In the genomic region with DNA sequence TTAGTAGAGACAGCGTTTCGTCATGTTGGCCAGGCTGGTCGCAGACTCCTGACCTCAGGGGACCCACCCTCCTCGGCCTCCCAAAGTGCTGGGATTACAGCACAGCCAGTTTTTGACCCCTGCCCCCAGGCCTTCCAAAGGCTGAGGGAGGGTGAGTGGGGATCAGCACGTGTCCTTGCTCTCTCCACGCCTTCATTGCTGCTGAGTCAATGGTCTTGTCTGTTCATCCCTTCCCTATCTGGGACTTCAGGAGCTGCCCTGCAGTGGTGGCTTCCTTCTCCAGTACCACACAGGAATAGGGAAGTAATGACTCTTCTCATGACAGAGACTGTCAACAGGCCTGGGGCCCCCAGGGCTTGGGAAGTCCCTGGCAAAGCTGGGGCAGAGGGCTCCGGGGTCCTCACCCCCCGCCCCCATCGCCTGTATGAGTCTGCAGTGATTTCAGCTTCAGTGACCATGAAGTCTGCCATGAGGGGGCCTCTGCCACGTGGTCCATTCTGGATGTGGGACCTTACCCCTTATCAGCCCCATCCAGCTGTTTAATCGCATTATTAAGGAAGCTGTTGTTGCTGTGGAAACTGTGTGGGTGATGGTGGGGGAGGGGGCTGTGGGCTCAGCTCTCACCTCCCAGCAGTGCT, we compare ENCODE assay signal across 1 cellular context.
TF ChIP-seq lines count a peak whose summit lies in the region.

No MANE protein-coding gene starts in this region.

TF ChIP-seq in H1, 55 proteins besides CTCF, POLR2A, EP300 and RAD21 (continued from another document):
- TF ChIP-seq SUZ12 (IDR thresholded peaks at IDR 0.05; ENCODE audit: low read length) (no peak), CHD1 (IDR thresholded peaks at IDR 0.05; ENCODE audit: low read depth, low read length) (no peak), CREB1 (IDR thresholded peaks at IDR 0.05) (no peak), HDAC2 (IDR thresholded peaks at IDR 0.05; ENCODE audit: borderline replicate concordance in 1 of 2, low read depth in 2 of 2, low read length in 2 of 2) (no peak), RNF2 (IDR thresholded peaks at IDR 0.05; ENCODE audit: borderline replicate concordance, low read depth, low read length, missing control alignments, poor library complexity, severe bottlenecking) (no peak), CEBPB (IDR thresholded peaks at IDR 0.05; ENCODE audit: low read depth, low read length) (no peak), CHD2 (IDR thresholded peaks at IDR 0.05; ENCODE audit: low read length) (no peak), SIRT6 (IDR thresholded peaks at IDR 0.05; ENCODE audit: low read length) (no peak)
TF ChIP-seq in H1: peak in this region for 0.
